8 cellular contexts compared by ENCODE assay signal in the genomic region with DNA sequence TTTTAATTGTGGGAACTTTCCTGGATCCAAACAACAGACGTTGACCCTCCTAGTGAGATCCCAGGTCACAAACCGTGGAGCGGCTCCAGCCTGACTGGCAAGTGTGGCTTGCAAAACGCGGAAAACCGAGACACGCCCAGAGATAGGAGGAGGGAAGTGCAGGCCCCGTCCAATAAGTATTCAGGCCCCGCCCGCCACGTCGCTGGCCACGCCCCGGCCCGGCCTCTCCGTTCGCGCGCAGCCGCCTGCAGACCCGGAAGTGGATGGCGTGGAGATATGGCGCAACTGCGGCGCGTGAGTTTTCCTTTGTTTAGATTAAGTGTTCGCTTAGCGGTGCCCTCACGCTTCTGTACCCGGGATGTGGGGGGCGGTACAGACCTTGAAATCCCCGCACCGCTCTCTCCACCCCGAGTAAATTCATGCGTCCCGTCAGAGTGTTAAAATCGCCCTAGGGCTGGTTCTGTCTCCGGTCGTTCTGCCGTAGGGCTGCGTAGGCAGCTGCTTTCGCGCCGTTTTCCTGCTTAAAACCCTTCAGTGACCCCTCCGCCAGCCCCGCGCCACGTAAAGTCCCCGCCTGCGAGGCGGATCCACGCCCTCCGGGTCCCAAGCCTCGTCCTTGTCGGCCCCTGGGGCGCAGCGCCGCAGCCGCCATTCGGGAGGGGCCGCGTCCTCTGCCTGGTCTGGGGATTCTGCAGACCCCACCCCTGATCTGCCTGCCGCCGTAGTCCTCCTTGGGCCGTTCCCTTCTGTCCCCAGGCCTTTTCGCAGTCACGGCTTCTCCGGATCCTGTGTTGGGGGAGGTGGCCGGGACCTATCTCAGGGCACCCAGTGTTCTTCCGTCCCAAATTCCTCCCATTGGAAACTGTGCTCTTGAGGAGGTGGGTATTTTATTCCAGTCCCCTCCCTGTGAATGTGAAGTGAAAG. TPM values are rescaled to one million over a fixed set of nuclear protein-coding genes. Genes with fewer than 3 reads are reported as not detected.
DNase-seq lines count a peak whose midpoint lies in the region; ATAC-seq and TF ChIP-seq lines count a peak whose summit lies in the region.

A gene (plus strand): TSS at position 250 of the 924 bp plus-strand sequence. CDS start 27 bp downstream, at position 277.

- POLR2A ChIA-PET in AG04450 (lab: Yijun Ruan, JAX): no interaction called here

- peaks cover 29% of the 10 kb centered on the region for H3K9me3 ChIP-seq in AG04450 (ENCODE audit: control insufficient read depth, insufficient read depth, low read length)

- H3K27me3 ChIP-seq in AG04450 (ENCODE audit: control insufficient read depth, insufficient read depth, low read length): no peaks in the 10 kb centered on the region

- ATAC-seq in GM19023 (IDR thresholded peaks at IDR 0.05; ENCODE audit: unreplicated experiment): peak; percentile 94
- peak; percentile 97 for ATAC-seq in HG03280 (IDR thresholded peaks at IDR 0.05; ENCODE audit: unreplicated experiment)

- H3K4me3 ChIP-seq in AG04450 (ENCODE audit: low read depth, low read length): peak within 1 kb of the TSS; percentile 96

- CTCF ChIA-PET in AG04450 (lab: Charles Lee): interaction anchor here (1.0 kb wide), 1 partner anchor 22 kb away, joined by 3 read pairs; no protein-coding TSS in a partner anchor

- DNase-seq in AG04450 (ENCODE audit: low read depth, low spot score): peak; percentile 85
- peak; percentile 69 for DNase-seq in NCI-H345 treated with DMSO at 0.1 percent for 48 hours (lab: John Stamatoyannopoulos, UW; ENCODE audit: unreplicated experiment)
- peak; percentile 93 to 96 (median 94) for DNase-seq in activated CD4-positive, CD25-positive, alpha-beta regulatory T cell (lab: John Stamatoyannopoulos, UW)
- DNase-seq in central memory CD4-positive, alpha-beta T cell: peak; percentile 94
- peak; percentile 97 for DNase-seq in iris pigment epithelial cell (ENCODE audit: low read depth)
- DNase-seq in stimulated activated CD4-positive, alpha-beta T cell treated with anti-CD3 and anti-CD28 coated beads, Interleukin-12 subunit alpha, Interleukin-12 subunit beta, amount 100 ng/mL, for 24 hours (ENCODE audit: low read depth in 2 of 2): peak; percentile 94 to 97

- peak within 1 kb of the TSS; percentile 100 for H3K27ac ChIP-seq in AG04450 (ENCODE audit: low read depth, low read length)

- TF ChIP-seq CTCF in AG04450 (IDR thresholded peaks at IDR 0.05; ENCODE audit: low read depth, low read length): no peak

RNA-seq across cellular contexts. Expression of the gene that starts here (rescaled TPM):
- polyA plus RNA-seq in AG04450 (2011; rRNA removed): 9.2 and 14.0 TPM in 2 replicates
- polyA minus RNA-seq in AG04450 (2011; rRNA and poly(A)+ RNA removed): 7.8 and 13.6 TPM in 2 replicates

Comparison
In these comparisons a context has a peak if more than half of its experiments do, and no peak if none do; other contexts are left out.
1. Peak in every context shown above with its lines: DNase-seq, ATAC-seq, H3K4me3 ChIP-seq and H3K27ac ChIP-seq.